ENCODE assay signal across 17 cellular contexts in the genomic region with DNA sequence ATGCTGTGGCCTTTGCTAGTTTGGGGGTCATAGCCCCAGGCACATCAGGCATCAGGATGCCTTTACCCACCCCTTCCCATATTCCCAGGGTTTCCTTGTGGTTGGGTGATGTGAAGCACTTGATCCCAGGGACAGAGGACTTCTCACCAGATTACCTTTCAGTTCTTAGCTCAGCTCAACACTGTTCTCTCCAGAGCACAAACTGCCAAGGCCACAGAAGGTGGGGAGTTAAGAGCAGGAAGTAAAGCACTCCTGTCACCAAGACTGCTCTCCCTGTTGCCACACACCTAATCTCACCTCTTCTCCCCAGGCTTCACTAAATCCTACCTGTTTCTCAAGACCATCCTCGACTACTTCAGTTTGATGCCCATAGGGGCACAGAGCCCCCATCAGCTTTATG. TPM values are rescaled to one million over a fixed set of nuclear protein-coding genes. Genes with fewer than 3 reads are reported as not detected.
A peak's percentile ranks its signal among the peaks of the same experiment; 100 is the strongest.
DNase-seq lines count a peak whose midpoint lies in the region; ATAC-seq and TF ChIP-seq lines count a peak whose summit lies in the region.
"Had no signal": no experiment of that assay in that cellular context is flagged by ENCODE, and none has a peak within 500 bp of the region (broad histone marks: within the 10 kb centered on the region; RNA-seq: fewer than 3 reads in every experiment).

No MANE protein-coding gene starts in this region.

- 0 out of 2 replicates have a peak overlapping the region, but pooled peaks have one; percentile 17 for H3K4ac ChIP-seq in IMR-90 (ENCODE audit: low read depth, low read length)

- no peak overlapping the region for H3K23ac ChIP-seq in IMR-90 (ENCODE audit: low read depth, low read length)

- 45 to 61% (median 48%) methylated on average over 1 of the region's 1 CpG for WGBS in heart left ventricle, 4 donors
- no CpG with 5 or more reads among the region's 1 CpG for WGBS in IMR-90 (ENCODE audit: extremely low coverage in 2 of 2, insufficient read length in 1 of 2), 2 experiments

- H4K8ac ChIP-seq in IMR-90 (ENCODE audit: low read depth in 2 of 2, low read length in 2 of 2), result no peak overlapping the region

- peaks cover 9 to 19% of the 10 kb centered on the region in 2 experiments; a peak in 2 of 4 replicates for H3K79me1 ChIP-seq in IMR-90 (ENCODE audit: low read depth in 1 of 2, low read length in 2 of 2)

- no peak for TF ChIP-seq POLR2A in heart left ventricle (IDR thresholded peaks at IDR 0.05)
- no peak for TF ChIP-seq POLR2A in IMR-90 (IDR thresholded peaks at IDR 0.05; ENCODE audit: low read depth, low read length)

- H2AK9ac ChIP-seq in IMR-90 (replicated peaks; ENCODE audit: low read depth, low read length, poor library complexity), result no peak overlapping the region

- no peak overlapping the region for H2BK120ac ChIP-seq in IMR-90 (ENCODE audit: low read depth, low read length)

- H3K4me3 ChIP-seq in heart left ventricle, result no peak overlapping the region
- H3K4me3 ChIP-seq in IMR-90 (ENCODE audit: insufficient read depth, low read depth, low read length), result no peak overlapping the region
- H3K4me3 ChIP-seq in mucosa of descending colon, result no peak overlapping the region
- H3K4me3 ChIP-seq: A549 had no signal

- H3K9me3 ChIP-seq in heart left ventricle (peaks cover 0 to 15% (median 3%) of the 10 kb centered on the region in 12 donors), IMR-90 (ENCODE audit: control insufficient read depth, insufficient read depth, low read length) (no peaks in the 10 kb centered on the region), mucosa of descending colon (peaks cover under 1% of the 10 kb centered on the region)
- H3K9me3 ChIP-seq: A549, BE2C had no signal

- intact Hi-C loops in heart left ventricle (cut with DNase I) (loop anchor here in 2 of 10 donors (5.0 to 10.0 kb wide), 2 partner anchors 141 to 144 kb away; no protein-coding TSS in a partner anchor), cardiac septum (cut with DNase I) (no loop called here), IMR-90 (cut with micrococcal nuclease) (no loop called here), mucosa of descending colon (cut with DNase I, micrococcal nuclease) (no loop called here)

- TF ChIP-seq CTCF in heart left ventricle (IDR thresholded peaks at IDR 0.05), result no peak
- no peak for TF ChIP-seq CTCF in IMR-90 (conservative IDR thresholded peaks at IDR 0.05; ENCODE audit: low read depth, low read length)
- no peak for TF ChIP-seq CTCF in mucosa of descending colon (IDR thresholded peaks at IDR 0.05)

- POLR2A ChIA-PET in IMR-90 (lab: Charles Lee; ENCODE audit: unreplicated experiment), result no interaction called here

- no peak overlapping the region for H3K18ac ChIP-seq in IMR-90 (ENCODE audit: low read depth, low read length)

- no peak overlapping the region for H2BK20ac ChIP-seq in IMR-90 (ENCODE audit: low read depth, low read length)

- H2BK5ac ChIP-seq in IMR-90 (ENCODE audit: low read depth, low read length, poor library complexity, severe bottlenecking), result no peak overlapping the region

- CTCF ChIA-PET in IMR-90 (lab: Yijun Ruan, JAX), result interaction anchor here (0.5 kb wide), 1 partner anchor 234 kb away, joined by 3 read pairs; no protein-coding TSS in a partner anchor

- no peak overlapping the region for H4K5ac ChIP-seq in IMR-90 (ENCODE audit: low read depth, low read length)

- H3K9me1 ChIP-seq in IMR-90 (ENCODE audit: insufficient read depth, low read length), result peaks cover 8% of the 10 kb centered on the region

- H2BK15ac ChIP-seq in IMR-90 (ENCODE audit: low read depth, low read length), result no peak overlapping the region

- H3K36me3 ChIP-seq in heart left ventricle, result no peaks in the 10 kb centered on the region
- no peaks in the 10 kb centered on the region for H3K36me3 ChIP-seq in IMR-90 (ENCODE audit: control insufficient read depth, insufficient read depth, low read length)
- H3K36me3 ChIP-seq in mucosa of descending colon (ENCODE audit: low read depth), result no peaks in the 10 kb centered on the region
- H3K36me3 ChIP-seq: BE2C had no signal

- ATAC-seq in heart left ventricle (no peak), IMR-90 (ENCODE audit: low read depth) (no peak), esophagus mucosa (peak; percentile 46), mucosa of descending colon (peak; percentile 75), GM21576 (IDR thresholded peaks at IDR 0.05; ENCODE audit: unreplicated experiment) (no peak)
- ATAC-seq: A549 had no signal

- no peak overlapping the region for H4K91ac ChIP-seq in IMR-90 (ENCODE audit: insufficient read depth, low read depth, low read length)

- dilution Hi-C loops in IMR-90 (cut with HindIII; ENCODE audit: low sequenced_read_pairs, unreplicated experiment), result no loop called here

- H3K9ac ChIP-seq in IMR-90 (ENCODE audit: low read depth, low read length), result no peak overlapping the region

- H3K4me2 ChIP-seq in IMR-90 (ENCODE audit: low read depth, low read length), result no peak overlapping the region
- H3K4me2 ChIP-seq: A549 had no signal

- BruUV-seq in IMR-90 (replicated peaks; lab: Mats Ljungman, UMichigan), result no TSS peak

- H3K27me3 ChIP-seq in heart left ventricle (no peaks in the 10 kb centered on the region), IMR-90 (ENCODE audit: control insufficient read depth, insufficient read depth, low read length) (no peaks in the 10 kb centered on the region)
- H3K27me3 ChIP-seq: BE2C had no signal

- no peak overlapping the region for H2AFZ ChIP-seq in IMR-90 (replicated peaks; ENCODE audit: low read length, poor library complexity)

- no peak for TF ChIP-seq RAD21 in IMR-90 (IDR thresholded peaks at IDR 0.05; ENCODE audit: low read length)

- H3K27ac ChIP-seq in heart left ventricle (peak overlapping the region in 7 of 12 donors; percentile 38 to 83 (median 58)), IMR-90 (ENCODE audit: insufficient read depth, low read length) (no peak overlapping the region)
- H3K27ac ChIP-seq: A549, C4-2B, HL-60 had no signal

- in situ Hi-C loops in IMR-90 (cut with MboI; ENCODE audit: low sequenced_read_pairs), result no loop called here

- H3K56ac ChIP-seq in IMR-90 (ENCODE audit: extremely low read depth, insufficient read depth, low read length), result no peak overlapping the region

- H2AK5ac ChIP-seq in IMR-90 (ENCODE audit: low read depth, low read length), result peak overlapping the region; percentile 27; the same call in 1 of the 2 replicates

- H3K4me1 ChIP-seq in heart left ventricle (peaks cover 0 to 77% (median 18%) of the 10 kb centered on the region in 12 donors), IMR-90 (ENCODE audit: control insufficient read depth, insufficient read depth, low read length) (no peaks in the 10 kb centered on the region; the same call in 1 of the 2 replicates), mucosa of descending colon (ENCODE audit: low read depth) (no peaks in the 10 kb centered on the region)
- H3K4me1 ChIP-seq: A549, BE2C had no signal

- no peaks in the 10 kb centered on the region for H4K20me1 ChIP-seq in IMR-90 (ENCODE audit: insufficient read depth, low read length)

- DNase-seq in heart left ventricle (no peak), cardiac septum (ENCODE audit: low spot score) (no peak), IMR-90 (no peak), mucosa of descending colon (no peak), activated gamma-delta T cell treated with Interleukin-2 at 50 U/mL for 16 hours (no peak), NCI-H1436 (lab: John Stamatoyannopoulos, UW) (no peak)
- DNase-seq: BE2C; CD4-positive, alpha-beta memory T cell; DND-41; GDM1; HCEC 1CT; HFFc6 had no signal

- H3K14ac ChIP-seq in IMR-90 (replicated peaks; ENCODE audit: low read depth, low read length), result no peak overlapping the region

TF ChIP-seq in IMR-90, 13 proteins besides CTCF, POLR2A, EP300 and RAD21:
- TF ChIP-seq MAZ (IDR thresholded peaks at IDR 0.05; ENCODE audit: borderline replicate concordance, low read depth, low read length), result no peak

RNA-seq across cellular contexts. Expression of a gene that starts 25.9 kb away (rescaled TPM):
- total RNA-seq in heart left ventricle, result 100 to 1,000 TPM; 118 to 532 (median 285) TPM
- 100 to 1,000 TPM; 109 to 204 TPM for polyA plus RNA-seq in heart left ventricle
- total RNA-seq in cardiac septum, result 311 TPM
- total RNA-seq in IMR-90 (2012; rRNA removed), result 16.0 and 16.7 TPM in 2 replicates
- polyA plus RNA-seq in IMR-90 (2012; rRNA removed), result 12.5 and 14.6 TPM in 2 replicates
- 12.4 and 13.2 TPM in 2 replicates for polyA plus RNA-seq in IMR-90 (2012; cell fraction: cytosol; rRNA removed)
- 11.6 and 25.1 TPM in 2 replicates for polyA plus RNA-seq in IMR-90 (2012; cell fraction: nucleus; rRNA removed; ENCODE audit: low replicate concordance)
- 3.0 TPM for total RNA-seq in esophagus mucosa
- total RNA-seq in mucosa of descending colon, result 10 to 100 TPM in 1 of 3 donors, 1 to 10 TPM in 2; 2.7 to 14.4 (median 4.0) TPM
- total RNA-seq: CD4-positive, alpha-beta memory T cell had no signal
- polyA plus RNA-seq: CD4-positive, alpha-beta memory T cell had no signal

Comparison
In these comparisons a context has a peak if more than half of its experiments do, and no peak if none do; other contexts are left out.
1. ATAC-seq: peak in esophagus mucosa (single experiment) and mucosa of descending colon (single experiment); none in heart left ventricle (0 of 4), IMR-90 (single experiment) and GM21576 (single experiment).